10 cellular contexts compared by ENCODE assay signal in the genomic region with DNA sequence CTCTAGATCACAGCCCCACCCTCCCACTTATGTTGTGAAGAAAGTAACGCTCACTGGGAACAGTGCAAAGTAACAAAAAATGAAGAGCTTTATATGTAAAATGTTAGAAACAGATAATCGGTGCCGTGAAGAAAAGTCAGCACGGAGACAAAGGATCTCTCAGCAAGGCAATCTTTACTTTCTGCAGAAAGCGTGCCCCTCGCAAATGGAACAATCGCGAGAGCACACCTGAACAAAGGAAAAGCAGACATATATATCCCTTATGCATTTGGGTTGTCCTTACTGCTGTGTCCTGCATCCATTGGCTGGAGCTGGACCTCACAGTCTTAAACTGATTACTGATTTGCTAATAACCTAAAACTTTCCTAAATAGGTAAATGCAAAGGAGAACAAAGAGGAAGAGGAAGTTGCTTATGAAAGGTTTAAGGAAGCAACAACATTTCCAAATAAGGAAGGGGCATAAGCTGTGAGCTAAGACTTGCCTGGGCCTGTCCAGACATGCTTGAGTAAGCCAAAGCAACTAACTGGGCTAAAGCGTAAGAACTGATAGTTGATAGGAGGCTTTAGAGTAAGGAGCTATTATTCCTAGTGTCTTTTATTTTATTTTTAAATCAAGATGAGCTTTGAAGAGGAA.
DNase-seq lines count a peak whose midpoint lies in the region; ATAC-seq and TF ChIP-seq lines count a peak whose summit lies in the region.
"Had no signal": no experiment of that assay in that cellular context is flagged by ENCODE, and none has a peak within 500 bp of the region (broad histone marks: within the 10 kb centered on the region; RNA-seq: fewer than 3 reads in every experiment).

No MANE protein-coding gene starts in this region.

- in situ Hi-C loops in KBM-7 (cut with MboI; ENCODE audit: low pct_unique_long_range_greater_than_20kb, low sequenced_read_pairs) = no loop called here

- H3K36me3 ChIP-seq in mesendoderm (ENCODE audit: control insufficient read depth, insufficient read depth, low read length) = peaks cover 1% of the 10 kb centered on the region
- H3K36me3 ChIP-seq in prostate gland = peaks cover 0 to 8% of the 10 kb centered on the region in 2 donors
- H3K36me3 ChIP-seq in effector memory CD4-positive, alpha-beta T cell (ENCODE audit: control insufficient read depth, insufficient read depth, low read length) = peaks cover 23% of the 10 kb centered on the region

- H3K4me3 ChIP-seq in mesendoderm (ENCODE audit: low read length) (no peak overlapping the region), prostate gland (no peak overlapping the region), dorsolateral prefrontal cortex (no peak overlapping the region)
- H3K4me3 ChIP-seq in effector memory CD4-positive, alpha-beta T cell (ENCODE audit: insufficient read depth, low read depth, low read length, poor library complexity, severe bottlenecking) = no peak overlapping the region

- peaks cover 84% of the 10 kb centered on the region for H3K36me3 Mint-ChIP-seq in activated T-helper 17 cell treated with anti-CD3 and anti-CD28 coated beads, Interleukin-2, amount 50 U/mL, for 72 hours (ENCODE audit: low read depth)

- H3K27ac ChIP-seq in mesendoderm (ENCODE audit: low read depth, low read length) = no peak overlapping the region
- no peak overlapping the region for H3K27ac ChIP-seq in prostate gland
- H3K27ac ChIP-seq in dorsolateral prefrontal cortex = peak overlapping the region in 2 of 59 donors; percentile 4 to 21
- no peak overlapping the region for H3K27ac ChIP-seq in effector memory CD4-positive, alpha-beta T cell (ENCODE audit: insufficient read depth, low read length, poor library complexity, severe bottlenecking)

- H4K8ac ChIP-seq in mesendoderm (ENCODE audit: low read depth, low read length) = no peak overlapping the region

- no peak overlapping the region for H2BK15ac ChIP-seq in mesendoderm (replicated peaks; ENCODE audit: low read depth)

- TF ChIP-seq CTCF in prostate gland (IDR thresholded peaks at IDR 0.05) = no peak
- no peak for TF ChIP-seq CTCF in dorsolateral prefrontal cortex (IDR thresholded peaks at IDR 0.05 in 54 of 56, conservative IDR thresholded peaks at IDR 0.05 in 2 of 56; ENCODE audit: low read depth in 1 of 56, partially characterized antibody in 56 of 56)

- H2BK5ac ChIP-seq in mesendoderm (ENCODE audit: low read length) = no peak overlapping the region

- no peaks in the 10 kb centered on the region for H3K79me2 ChIP-seq in mesendoderm (ENCODE audit: control insufficient read depth, insufficient read depth, low read length)

- no peak overlapping the region for H3K18ac ChIP-seq in mesendoderm (ENCODE audit: low read length)

- no peaks in the 10 kb centered on the region for H3K27me3 Mint-ChIP-seq in activated T-helper 17 cell treated with anti-CD3 and anti-CD28 coated beads, Interleukin-2, amount 50 U/mL, for 72 hours

- H3K27me3 ChIP-seq in mesendoderm (ENCODE audit: insufficient read depth, low read length, poor library complexity) (no peaks in the 10 kb centered on the region), prostate gland (replicated peaks; ENCODE audit: insufficient read depth) (no peaks in the 10 kb centered on the region), dorsolateral prefrontal cortex (no peaks in the 10 kb centered on the region)
- no peaks in the 10 kb centered on the region for H3K27me3 ChIP-seq in effector memory CD4-positive, alpha-beta T cell (replicated peaks; ENCODE audit: control insufficient read depth, insufficient read depth, low read length, poor library complexity, severe bottlenecking)

- DNase-seq in GDM1 (lab: John Stamatoyannopoulos, UW) (peak; percentile 59), KBM-7 (peak; percentile 86), mesendoderm (no peak), prostate gland (ENCODE audit: low spot score) (no peak), dorsolateral prefrontal cortex (no peak), NCI-H446 (lab: John Stamatoyannopoulos, UW) (no peak)
- no peak for DNase-seq in effector memory CD4-positive, alpha-beta T cell
- DNase-seq: amniotic stem cell, NCI-H1694 treated with DMSO at 0.1 percent for 48 hours had no signal

- H3K4me1 Mint-ChIP-seq in activated T-helper 17 cell treated with anti-CD3 and anti-CD28 coated beads, Interleukin-2, amount 50 U/mL, for 72 hours = peaks cover 9% of the 10 kb centered on the region

- peak overlapping the region; percentile 51 for H3K27ac Mint-ChIP-seq in activated T-helper 17 cell treated with anti-CD3 and anti-CD28 coated beads, Interleukin-2, amount 50 U/mL, for 72 hours

- no peak overlapping the region for H3K9ac ChIP-seq in mesendoderm (ENCODE audit: low read length)

- no peak overlapping the region for H3K56ac ChIP-seq in mesendoderm (ENCODE audit: low read length)

- peaks cover 5% of the 10 kb centered on the region for H3K9me3 Mint-ChIP-seq in activated T-helper 17 cell treated with anti-CD3 and anti-CD28 coated beads, Interleukin-2, amount 50 U/mL, for 72 hours

- H3K4me3 Mint-ChIP-seq in activated T-helper 17 cell treated with anti-CD3 and anti-CD28 coated beads, Interleukin-2, amount 50 U/mL, for 72 hours = no peak overlapping the region

- peak overlapping the region; percentile 16 for H3K4ac ChIP-seq in mesendoderm (ENCODE audit: low read depth, low read length)

- no peak overlapping the region for H4K5ac ChIP-seq in mesendoderm (ENCODE audit: low read length)

- TF ChIP-seq POLR2A in prostate gland (IDR thresholded peaks at IDR 0.05) = no peak

- H3K4me2 ChIP-seq in mesendoderm (ENCODE audit: low read length) = no peak overlapping the region

- no peaks in the 10 kb centered on the region for H3K79me1 ChIP-seq in mesendoderm (ENCODE audit: low read length)

- H2BK120ac ChIP-seq in mesendoderm (ENCODE audit: low read depth, low read length) = no peak overlapping the region

- H2AK5ac ChIP-seq in mesendoderm (ENCODE audit: low read length) = no peak overlapping the region

- no peak for ATAC-seq in activated T-helper 17 cell treated with anti-CD3 and anti-CD28 coated beads, Interleukin-2, amount 50 U/mL, for 72 hours (replicated peaks)

- H3K9me3 ChIP-seq in prostate gland = no peaks in the 10 kb centered on the region
- H3K9me3 ChIP-seq in effector memory CD4-positive, alpha-beta T cell (ENCODE audit: control insufficient read depth, low read length) = no peaks in the 10 kb centered on the region

- H3K4me1 ChIP-seq in mesendoderm (ENCODE audit: control insufficient read depth, low read depth, low read length) (no peaks in the 10 kb centered on the region), prostate gland (replicated peaks) (no peaks in the 10 kb centered on the region)
- no peaks in the 10 kb centered on the region for H3K4me1 ChIP-seq in effector memory CD4-positive, alpha-beta T cell (ENCODE audit: control insufficient read depth, insufficient read depth, low read length, poor library complexity, severe bottlenecking)

- WGBS in mesendoderm (ENCODE audit: extremely low coverage, insufficient coverage, low lambda C conversion rate) = no CpG with 5 or more reads among the region's 9 CpGs
- WGBS in prostate gland = 94% methylated on average over 9 of the region's 9 CpGs

- no peak overlapping the region for H3K23ac ChIP-seq in mesendoderm (ENCODE audit: low read length)

- intact Hi-C loops in prostate gland (cut with DNase I) = no loop called here
- intact Hi-C loops in dorsolateral prefrontal cortex (cut with DNase I) = loop anchor here in 1 of 2 donors (5.0 kb wide), 1 partner anchor 76 kb away; no protein-coding TSS in a partner anchor

Comparison
In these comparisons a context has a peak if more than half of its experiments do, and no peak if none do; other contexts are left out.
1. DNase-seq: peak in GDM1 (single experiment) and KBM-7 (single experiment); none in mesendoderm (single experiment), prostate gland (single experiment), dorsolateral prefrontal cortex (0 of 10), effector memory CD4-positive, alpha-beta T cell (0 of 3) and NCI-H446 (0 of 2).